In the genomic region with DNA sequence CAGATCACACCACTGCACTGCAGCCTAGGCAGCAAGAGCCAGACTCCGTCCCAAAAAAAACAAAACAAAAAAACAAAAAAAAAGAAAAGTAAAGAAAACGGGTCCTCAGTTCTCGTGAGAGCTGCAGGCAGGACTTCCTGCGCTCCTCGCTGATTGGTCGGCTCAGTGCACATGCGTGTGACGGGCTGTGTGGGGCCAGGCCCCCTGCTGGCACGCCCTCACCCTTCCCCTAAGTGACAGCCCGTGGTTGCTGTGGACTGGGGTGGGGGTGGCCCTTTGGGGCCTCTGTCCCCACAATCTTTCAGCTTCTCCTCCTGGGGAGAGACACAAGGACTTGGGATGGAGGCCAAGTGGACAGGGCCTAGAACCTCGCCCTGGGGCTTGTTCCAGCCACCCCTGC, we compare ENCODE assay signal across 8 cellular contexts. TPM values are rescaled to one million over a fixed set of nuclear protein-coding genes. Genes with fewer than 3 reads are reported as not detected.
"Had no signal": no experiment of that assay in that cellular context is flagged by ENCODE, and none has a peak within 500 bp of the region (broad histone marks: within the 10 kb centered on the region; RNA-seq: fewer than 3 reads in every experiment).

A gene (minus strand): TSS at position 139 of the 400 bp plus-strand sequence. CDS start 1,141 bp downstream, outside the sequence.

- H3K4me3 ChIP-seq: GM23338 had no signal

- H2AFZ ChIP-seq: GM23338 had no signal

- H3K4me3 Mint-ChIP-seq: GM23338, H9 had no signal

- H3K27ac Mint-ChIP-seq: GM23338, H9 had no signal

- H3K9me3 Mint-ChIP-seq: GM23338 had no signal

- DNase-seq: H9, HCEC 1CT, IMR-90 had no signal

- FAIRE-seq: H1, H54, HTR-8/SVneo had no signal

- ATAC-seq: GM23338 had no signal

- H3K4me2 ChIP-seq: GM23338 had no signal

RNA-seq across cellular contexts. Expression of the gene that starts here (rescaled TPM):
- total RNA-seq: GM23338, H1, H9, HT-29, IMR-90 had no signal
- polyA plus RNA-seq: GM23338, H1, IMR-90 had no signal
